8 cellular contexts compared by ENCODE assay signal in the genomic region with DNA sequence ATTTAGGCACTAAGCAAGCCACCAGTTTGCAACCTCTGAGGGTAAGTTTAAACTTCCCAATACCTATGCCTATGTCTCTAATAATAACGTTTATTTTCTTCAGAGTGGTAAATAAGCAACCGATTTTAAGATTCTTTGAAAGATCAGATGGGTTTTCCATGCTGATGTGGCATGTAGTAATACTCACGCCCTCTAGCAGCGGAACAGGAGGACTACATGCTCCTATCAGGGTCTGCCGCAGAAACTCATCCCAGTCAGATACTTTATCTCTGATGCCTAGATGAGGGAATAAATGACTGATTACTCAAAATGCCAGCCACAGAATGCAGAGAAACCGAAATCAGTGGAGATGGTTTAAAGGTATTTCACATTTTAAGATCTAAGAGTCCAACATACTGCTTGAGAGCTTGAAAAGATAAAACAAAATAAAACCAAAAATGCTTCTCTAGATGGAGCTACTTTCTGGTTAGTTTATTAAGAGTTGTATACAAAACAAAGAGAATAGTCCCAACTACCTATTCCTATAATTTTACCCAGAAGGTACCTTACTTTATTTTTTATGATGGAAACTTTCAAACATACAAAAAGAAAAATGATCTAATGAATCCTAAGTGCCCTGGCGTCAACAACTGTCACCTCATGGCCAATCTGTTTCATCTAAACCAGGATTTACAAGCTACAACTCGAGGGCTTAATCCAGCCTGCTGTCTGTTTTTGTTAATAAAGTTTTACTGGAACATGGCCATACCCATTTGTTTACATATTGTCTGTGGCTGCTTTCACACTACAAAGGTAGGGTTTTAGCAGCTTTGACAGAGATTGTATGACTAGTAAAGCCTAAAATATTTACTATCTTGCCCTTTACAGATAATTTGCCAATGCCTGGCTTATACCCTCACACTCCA. TPM values are rescaled to one million over a fixed set of nuclear protein-coding genes. Genes with fewer than 3 reads are reported as not detected.
A peak's percentile ranks its signal among the peaks of the same experiment; 100 is the strongest.
DNase-seq lines count a peak whose midpoint lies in the region; ATAC-seq and TF ChIP-seq lines count a peak whose summit lies in the region.

No MANE protein-coding gene starts in this region.

- H3K4me3 ChIP-seq in PC-9 (no peak overlapping the region), fibroblast of villous mesenchyme (ENCODE audit: low read depth, low read length) (no peak overlapping the region), thyroid gland (replicated peaks in 1 of 3) (no peak overlapping the region)

- ATAC-seq in HG03175 (IDR thresholded peaks at IDR 0.05; ENCODE audit: unreplicated experiment) = peak; percentile 77
- ATAC-seq in GM18873 (IDR thresholded peaks at IDR 0.05; ENCODE audit: low FRiP score, unreplicated experiment) = no peak

- H3K4me1 ChIP-seq in PC-9 (replicated peaks; ENCODE audit: insufficient read depth) = no peaks in the 10 kb centered on the region
- no peaks in the 10 kb centered on the region for H3K4me1 ChIP-seq in thyroid gland

- no peaks in the 10 kb centered on the region for H3K27me3 Mint-ChIP-seq in activated T-helper 2 cell treated with anti-CD3 and anti-CD28 coated beads, Interferon-gamma antibody, Interleukin-2, Interleukin-4, amounts not matched to agents 10 μg/mL and 5 μg/mL and 100 μg/mL, durations not matched to agents 14 hours and 24 hours and 36 hours (ENCODE audit: low read depth)

- H3F3A ChIP-seq in PC-9 (ENCODE audit: insufficient read depth, low read depth) = no peaks in the 10 kb centered on the region

- H3K9me3 ChIP-seq in PC-9 (ENCODE audit: insufficient read depth, low read depth) = no peaks in the 10 kb centered on the region
- no peaks in the 10 kb centered on the region for H3K9me3 ChIP-seq in thyroid gland

- POLR2A ChIA-PET in PC-9 (lab: Charles Lee; ENCODE audit: unreplicated experiment) = no interaction called here

- WGBS in thyroid gland, 2 donors = 20 to 24% methylated on average over 8 of the region's 8 CpGs

- TF ChIP-seq CTCF in PC-9 (conservative IDR thresholded peaks at IDR 0.05) (peak; percentile 67), fibroblast of villous mesenchyme (IDR thresholded peaks at IDR 0.05; ENCODE audit: insufficient read depth, low read depth, low read length) (peak; percentile 89), thyroid gland (IDR thresholded peaks at IDR 0.05) (peak; percentile 40 to 81 (median 66))

- TF ChIP-seq POLR2A in thyroid gland (IDR thresholded peaks at IDR 0.05) = no peak

- no peak overlapping the region for H2AFZ ChIP-seq in PC-9

- intact Hi-C loops in PC-9 (cut with micrococcal nuclease; ENCODE audit: unreplicated experiment) (loop anchor here (5.0 to 10.0 kb wide), 2 partner anchors 110 to 193 kb away; a partner anchor contains a TSS), thyroid gland (cut with DNase I) (no loop called here)
- intact Hi-C loops in activated T-helper 2 cell treated with anti-CD3 and anti-CD28 coated beads, Interferon-gamma antibody, Interleukin-2, Interleukin-4, amounts not matched to agents 10 μg/mL and 5 μg/mL and 100 μg/mL, durations not matched to agents 14 hours and 24 hours and 36 hours (cut with micrococcal nuclease) = loop anchor here (2.0 to 5.0 kb wide), 5 partner anchors 38 to 138 kb away; a partner anchor contains a TSS

- CTCF ChIA-PET in PC-9 (lab: Charles Lee) = interaction anchor here (0.5 kb wide), 1 partner anchor 271 kb away, joined by 5 read pairs; no protein-coding TSS in a partner anchor

- H3K9me2 ChIP-seq in PC-9 (ENCODE audit: insufficient read depth) = no peaks in the 10 kb centered on the region

- H4K20me1 ChIP-seq in PC-9 (ENCODE audit: insufficient read depth) = no peaks in the 10 kb centered on the region

- no peak overlapping the region for H3K4me2 ChIP-seq in PC-9

- no TSS peak for BruUV-seq in PC-9 (replicated peaks; lab: Mats Ljungman, UMichigan)

- peak; percentile 3 for DNase-seq in GM04503 (ENCODE audit: low read depth)
- DNase-seq in PC-9 = peak in 1 of 2 experiments; percentile 15
- DNase-seq in activated T-helper 2 cell treated with anti-CD3 and anti-CD28 coated beads, Interferon-gamma antibody, Interleukin-2, Interleukin-4, amounts not matched to agents 10 μg/mL and 5 μg/mL and 100 μg/mL, durations not matched to agents 14 hours and 24 hours and 36 hours (ENCODE audit: low spot score) = peak; percentile 23
- DNase-seq in fibroblast of villous mesenchyme (ENCODE audit: low read depth) = peak; percentile 71
- DNase-seq in nucleus accumbens (lab: John Stamatoyannopoulos, UW) = peak in 33 of 56 donors; percentile 1 to 68 (median 16)
- peak; percentile 41 to 50 for DNase-seq in thyroid gland

- H3K27ac ChIP-seq in PC-9 (no peak overlapping the region), thyroid gland (no peak overlapping the region)

- H3K27ac Mint-ChIP-seq in activated T-helper 2 cell treated with anti-CD3 and anti-CD28 coated beads, Interferon-gamma antibody, Interleukin-2, Interleukin-4, amounts not matched to agents 10 μg/mL and 5 μg/mL and 100 μg/mL, durations not matched to agents 14 hours and 24 hours and 36 hours = peak overlapping the region; percentile 28

- H3K36me3 ChIP-seq in PC-9 (ENCODE audit: low read depth) (no peaks in the 10 kb centered on the region), thyroid gland (no peaks in the 10 kb centered on the region)

- no peaks in the 10 kb centered on the region for H3K9me3 Mint-ChIP-seq in activated T-helper 2 cell treated with anti-CD3 and anti-CD28 coated beads, Interferon-gamma antibody, Interleukin-2, Interleukin-4, amounts not matched to agents 10 μg/mL and 5 μg/mL and 100 μg/mL, durations not matched to agents 14 hours and 24 hours and 36 hours

- H3K79me2 ChIP-seq in PC-9 (ENCODE audit: low read depth) = no peaks in the 10 kb centered on the region

- no peak overlapping the region for H3K4me3 Mint-ChIP-seq in activated T-helper 2 cell treated with anti-CD3 and anti-CD28 coated beads, Interferon-gamma antibody, Interleukin-2, Interleukin-4, amounts not matched to agents 10 μg/mL and 5 μg/mL and 100 μg/mL, durations not matched to agents 14 hours and 24 hours and 36 hours (ENCODE audit: low read depth)

- H3K36me3 Mint-ChIP-seq in activated T-helper 2 cell treated with anti-CD3 and anti-CD28 coated beads, Interferon-gamma antibody, Interleukin-2, Interleukin-4, amounts not matched to agents 10 μg/mL and 5 μg/mL and 100 μg/mL, durations not matched to agents 14 hours and 24 hours and 36 hours (ENCODE audit: low read depth) = peaks cover 23% of the 10 kb centered on the region

- H3K27me3 ChIP-seq in PC-9 (ENCODE audit: insufficient read depth, low read depth) (no peaks in the 10 kb centered on the region), thyroid gland (no peaks in the 10 kb centered on the region)

- peaks cover 12% of the 10 kb centered on the region for H3K4me1 Mint-ChIP-seq in activated T-helper 2 cell treated with anti-CD3 and anti-CD28 coated beads, Interferon-gamma antibody, Interleukin-2, Interleukin-4, amounts not matched to agents 10 μg/mL and 5 μg/mL and 100 μg/mL, durations not matched to agents 14 hours and 24 hours and 36 hours (ENCODE audit: low read depth)

RNA-seq across cellular contexts. Expression of a gene that starts 37.5 kb away (rescaled TPM):
- total RNA-seq in PC-9 (2021) (16.8 and 19.7 TPM in 2 replicates), fibroblast of villous mesenchyme (12.6 and 15.1 TPM in 2 replicates), thyroid gland (10 to 100 TPM; 15.0 to 22.1 (median 18.7) TPM)
- 17.4 and 17.6 TPM in 2 replicates for total RNA-seq in activated T-helper 2 cell treated with anti-CD3 and anti-CD28 coated beads, Interferon-gamma antibody, Interleukin-2, Interleukin-4, amounts not matched to agents 10 μg/mL and 5 μg/mL and 100 μg/mL, durations not matched to agents 14 hours and 24 hours and 36 hours
